7 cellular contexts compared by ENCODE assay signal in the genomic region with DNA sequence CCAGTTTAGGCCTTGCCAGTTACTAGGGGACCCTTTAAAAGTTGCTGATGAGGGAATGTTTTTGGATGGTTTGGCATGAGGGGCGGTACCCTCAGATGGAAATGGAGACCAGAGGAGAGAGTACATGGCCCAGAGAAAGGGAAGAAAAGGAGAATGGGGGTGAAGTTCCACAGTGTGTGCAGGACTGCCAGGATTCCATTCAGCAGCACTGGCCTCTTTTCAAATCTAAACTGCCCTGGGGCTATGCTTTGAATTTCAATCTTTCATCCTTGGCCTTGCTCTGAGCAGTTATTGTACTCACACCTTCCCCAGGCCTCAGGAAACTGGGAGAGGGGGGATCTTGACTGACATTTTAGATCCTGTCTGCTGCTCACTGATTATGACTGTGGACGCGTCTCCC. TPM values are rescaled to one million over a fixed set of nuclear protein-coding genes. Genes with fewer than 3 reads are reported as not detected.
DNase-seq lines count a peak whose midpoint lies in the region; ATAC-seq and TF ChIP-seq lines count a peak whose summit lies in the region.
"Had no signal": no experiment of that assay in that cellular context is flagged by ENCODE, and none has a peak within 500 bp of the region (broad histone marks: within the 10 kb centered on the region; RNA-seq: fewer than 3 reads in every experiment).

No MANE protein-coding gene starts in this region.

- peaks cover 49% of the 10 kb centered on the region for H3K4me1 Mint-ChIP-seq in activated naive CD8-positive, alpha-beta T cell treated with anti-CD3 and anti-CD28 coated beads for 36 hours
- H3K4me1 Mint-ChIP-seq in naive thymus-derived CD4-positive, alpha-beta T cell = peaks cover 39 to 60% (median 55%) of the 10 kb centered on the region in 7 donors

- no peak overlapping the region for H3K27ac ChIP-seq in DOHH2 (ENCODE audit: low read depth, low read length)
- peak overlapping the region; percentile 94 for H3K27ac ChIP-seq in naive thymus-derived CD4-positive, alpha-beta T cell (ENCODE audit: low read depth, low read length)

- H3K36me3 Mint-ChIP-seq in activated naive CD8-positive, alpha-beta T cell treated with anti-CD3 and anti-CD28 coated beads for 36 hours = peaks cover 85% of the 10 kb centered on the region
- peaks cover 11 to 48% (median 35%) of the 10 kb centered on the region in 5 donors for H3K36me3 Mint-ChIP-seq in naive thymus-derived CD4-positive, alpha-beta T cell

- POLR2A ChIA-PET in naive thymus-derived CD4-positive, alpha-beta T cell (lab: Charles Lee) = interaction anchor here (1.1 to 5.1 kb wide), 5 partner anchors 11 to 292 kb away, joined by 4 to 99 read pairs (median 7); partner anchors contain the start of genes C11orf98, CSKMT and TUT1

- no peak for ATAC-seq in naive thymus-derived CD4-positive, alpha-beta T cell
- ATAC-seq in GM18505 (IDR thresholded peaks at IDR 0.05; ENCODE audit: unreplicated experiment) = no peak

- CTCF ChIA-PET in naive thymus-derived CD4-positive, alpha-beta T cell (lab: Charles Lee) = no interaction called here

- no peak for DNase-seq in activated naive CD8-positive, alpha-beta T cell treated with anti-CD3 and anti-CD28 coated beads for 36 hours
- DNase-seq in naive thymus-derived CD4-positive, alpha-beta T cell = no peak
- DNase-seq in T1000 (lab: John Stamatoyannopoulos, UW) = no peak
- no peak for DNase-seq in activated CD8-positive, alpha-beta memory T cell treated with anti-CD3 and anti-CD28 coated beads, Interleukin-2, amount 50 U/mL, for 48 hours
- DNase-seq: RPMI8226 had no signal

- peak overlapping the region; percentile 99 for H3K4me2 ChIP-seq in DOHH2 (ENCODE audit: low read length)

- H3K27me3 ChIP-seq in DOHH2 (ENCODE audit: control insufficient read depth, low read length) = no peaks in the 10 kb centered on the region
- no peaks in the 10 kb centered on the region for H3K27me3 ChIP-seq in naive thymus-derived CD4-positive, alpha-beta T cell (ENCODE audit: control insufficient read depth in 2 of 2, insufficient read depth in 2 of 2, low read length in 2 of 2)

- H3K27ac Mint-ChIP-seq in activated naive CD8-positive, alpha-beta T cell treated with anti-CD3 and anti-CD28 coated beads for 36 hours = peak overlapping the region; percentile 100
- peak overlapping the region in 8 of 9 donors; percentile 60 to 100 (median 99) for H3K27ac Mint-ChIP-seq in naive thymus-derived CD4-positive, alpha-beta T cell

- intact Hi-C loops in naive thymus-derived CD4-positive, alpha-beta T cell (cut with micrococcal nuclease) = loop anchor here (5.0 kb wide), 3 partner anchors 481 to 799 kb away; partner anchors contain the start of genes INCENP (in 1 of the 2) and RTN3 (in 1 of the 2)

- peaks cover 1% of the 10 kb centered on the region for H3K9me3 Mint-ChIP-seq in activated naive CD8-positive, alpha-beta T cell treated with anti-CD3 and anti-CD28 coated beads for 36 hours
- H3K9me3 Mint-ChIP-seq in naive thymus-derived CD4-positive, alpha-beta T cell = no peaks in the 10 kb centered on the region

- H3K27me3 Mint-ChIP-seq in activated naive CD8-positive, alpha-beta T cell treated with anti-CD3 and anti-CD28 coated beads for 36 hours = peaks cover 9% of the 10 kb centered on the region
- peaks cover 0 to 4% (median 0%) of the 10 kb centered on the region in 5 donors for H3K27me3 Mint-ChIP-seq in naive thymus-derived CD4-positive, alpha-beta T cell

- peaks cover 8% of the 10 kb centered on the region for H4K20me1 ChIP-seq in DOHH2 (ENCODE audit: control insufficient read depth, insufficient read depth, low read depth, low read length)

- peak overlapping the region; percentile 100 for H3K4me3 Mint-ChIP-seq in activated naive CD8-positive, alpha-beta T cell treated with anti-CD3 and anti-CD28 coated beads for 36 hours
- H3K4me3 Mint-ChIP-seq in naive thymus-derived CD4-positive, alpha-beta T cell = peak overlapping the region in 8 of 10 donors; percentile 51 to 100 (median 98)

- no peaks in the 10 kb centered on the region for H3K9me3 ChIP-seq in DOHH2 (ENCODE audit: control insufficient read depth, insufficient read depth, low read length)
- no peaks in the 10 kb centered on the region for H3K9me3 ChIP-seq in naive thymus-derived CD4-positive, alpha-beta T cell (ENCODE audit: control insufficient read depth in 2 of 3, low read length in 3 of 3)

- no peak overlapping the region for H3K4me3 ChIP-seq in DOHH2 (ENCODE audit: low read length)
- H3K4me3 ChIP-seq in naive thymus-derived CD4-positive, alpha-beta T cell (ENCODE audit: low read length) = no peak overlapping the region

- peaks cover 28% of the 10 kb centered on the region for H3F3A ChIP-seq in DOHH2 (ENCODE audit: control insufficient read depth, insufficient read depth)

- H3K79me2 ChIP-seq in DOHH2 (ENCODE audit: control insufficient read depth, low read length) = peaks cover 63% of the 10 kb centered on the region

- TF ChIP-seq CTCF in DOHH2 (IDR thresholded peaks at IDR 0.05; ENCODE audit: low read depth, low read length, poor library complexity, severe bottlenecking) = no peak

- no peak for TF ChIP-seq POLR2A in GM18505 (IDR thresholded peaks at IDR 0.05; ENCODE audit: borderline replicate concordance, extremely low read depth, insufficient read depth, insufficient read length)

- peaks cover 90% of the 10 kb centered on the region for H3K36me3 ChIP-seq in DOHH2 (ENCODE audit: control insufficient read depth, low read length)
- peaks cover 39 to 67% (median 40%) of the 10 kb centered on the region in 3 experiments for H3K36me3 ChIP-seq in naive thymus-derived CD4-positive, alpha-beta T cell (ENCODE audit: control insufficient read depth in 2 of 3, insufficient read depth in 3 of 3, low read length in 3 of 3)

- H3K9me2 ChIP-seq in DOHH2 (replicated peaks; ENCODE audit: control insufficient read depth, low read length) = no peaks in the 10 kb centered on the region

- H3K4me1 ChIP-seq in DOHH2 (ENCODE audit: control insufficient read depth, low read length) = peaks cover 30% of the 10 kb centered on the region
- peaks cover 34 to 35% of the 10 kb centered on the region in 2 donors for H3K4me1 ChIP-seq in naive thymus-derived CD4-positive, alpha-beta T cell (ENCODE audit: control insufficient read depth in 2 of 2, insufficient read depth in 2 of 2, low read length in 2 of 2)

RNA-seq across cellular contexts. Expression of gene SLC3A2, which starts 3.0 kb away (rescaled TPM):
- 100 to 1,000 TPM; 408 to 428 TPM for total RNA-seq in activated naive CD8-positive, alpha-beta T cell treated with anti-CD3 and anti-CD28 coated beads for 36 hours
- total RNA-seq in naive thymus-derived CD4-positive, alpha-beta T cell = 100 to 1,000 TPM; 159 to 239 (median 218) TPM
- 100 to 1,000 TPM; 118 to 189 TPM for polyA plus RNA-seq in naive thymus-derived CD4-positive, alpha-beta T cell

RNA-seq across cellular contexts. Expression of gene CHRM1, which starts 37.5 kb away (rescaled TPM):
- not detected for total RNA-seq in activated naive CD8-positive, alpha-beta T cell treated with anti-CD3 and anti-CD28 coated beads for 36 hours
- not detected for total RNA-seq in naive thymus-derived CD4-positive, alpha-beta T cell
- polyA plus RNA-seq in naive thymus-derived CD4-positive, alpha-beta T cell = not detected

RNA-seq across cellular contexts. Expression of gene WDR74, which starts 44.3 kb away (rescaled TPM):
- total RNA-seq in activated naive CD8-positive, alpha-beta T cell treated with anti-CD3 and anti-CD28 coated beads for 36 hours = 100 to 1,000 TPM; 139 to 141 TPM
- 100 to 1,000 TPM in 4 of 5 experiments, 10 to 100 TPM in 1; 87.2 to 279 (median 102) TPM for total RNA-seq in naive thymus-derived CD4-positive, alpha-beta T cell
- polyA plus RNA-seq in naive thymus-derived CD4-positive, alpha-beta T cell = 10 to 100 TPM; 55.0 to 56.9 TPM

RNA-seq across cellular contexts. Expression of gene TEX54, which starts 51.0 kb away (rescaled TPM):
- not detected for total RNA-seq in activated naive CD8-positive, alpha-beta T cell treated with anti-CD3 and anti-CD28 coated beads for 36 hours
- total RNA-seq in naive thymus-derived CD4-positive, alpha-beta T cell = under 1 TPM in 1 of 5 experiments, not detected in 4; 0.89 TPM
- polyA plus RNA-seq in naive thymus-derived CD4-positive, alpha-beta T cell = 1 to 10 TPM; 1.6 to 2.1 TPM

RNA-seq across cellular contexts. Expression of gene STX5, which starts 51.8 kb away (rescaled TPM):
- total RNA-seq in activated naive CD8-positive, alpha-beta T cell treated with anti-CD3 and anti-CD28 coated beads for 36 hours = 10 to 100 TPM; 19.5 to 20.4 TPM
- 100 to 1,000 TPM in 2 of 5 experiments, 10 to 100 TPM in 3; 47.0 to 152 (median 57.3) TPM for total RNA-seq in naive thymus-derived CD4-positive, alpha-beta T cell
- polyA plus RNA-seq in naive thymus-derived CD4-positive, alpha-beta T cell = 10 to 100 TPM; 23.8 to 32.8 TPM
